Comparison of ENCODE assay signal across 1 cellular context in genomic region chr22:23389271-23390071, GRCh38.
TF ChIP-seq lines count a peak whose summit lies in the region.

No MANE protein-coding gene starts in this region.

TF ChIP-seq in WTC11, 78 proteins besides CTCF, POLR2A, EP300 and RAD21 (continued from another document):
- no peak for TF ChIP-seq ZMAT4 (CRISPR knock-in tag; IDR thresholded peaks at IDR 0.05)
- TF ChIP-seq ATF2 (CRISPR knock-in tag; IDR thresholded peaks at IDR 0.05; ENCODE audit: borderline replicate concordance, low read depth) = no peak
- TF ChIP-seq TP53 (CRISPR knock-in tag; IDR thresholded peaks at IDR 0.05) = no peak
- no peak for TF ChIP-seq ERG (CRISPR knock-in tag; IDR thresholded peaks at IDR 0.05)
